Comparison of ENCODE assay signal across 15 cellular contexts in the genomic region with DNA sequence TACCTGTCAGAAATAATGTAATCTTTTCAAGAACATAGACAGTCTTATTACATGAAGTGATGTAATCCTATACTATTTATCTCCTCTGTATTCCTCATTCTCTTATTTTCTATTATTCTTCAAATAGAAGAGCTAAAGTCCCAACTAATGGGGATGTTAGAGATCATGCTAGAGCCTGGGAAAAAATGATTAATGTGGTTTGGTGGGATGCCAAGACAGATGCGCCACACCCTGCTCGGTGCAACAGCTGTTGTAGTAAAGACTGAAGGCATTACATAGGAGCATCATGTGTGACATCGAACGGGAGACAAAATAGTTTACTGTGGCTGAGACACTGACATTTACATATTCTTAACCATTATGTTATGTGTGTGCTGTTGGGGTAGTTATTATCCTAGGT.
A peak's percentile ranks its signal among the peaks of the same experiment; 100 is the strongest.
DNase-seq lines count a peak whose midpoint lies in the region; ATAC-seq and TF ChIP-seq lines count a peak whose summit lies in the region.
"Had no signal": no experiment of that assay in that cellular context is flagged by ENCODE, and none has a peak within 500 bp of the region (broad histone marks: within the 10 kb centered on the region; RNA-seq: fewer than 3 reads in every experiment).

No MANE protein-coding gene starts in this region.

- H3K9me3 ChIP-seq in SJCRH30 (replicated peaks) (no peaks in the 10 kb centered on the region), upper lobe of left lung (no peaks in the 10 kb centered on the region)
- H3K9me3 ChIP-seq: heart right ventricle had no signal

- H3K27ac ChIP-seq in SJCRH30: peak overlapping the region; percentile 58
- no peak overlapping the region for H3K27ac ChIP-seq in upper lobe of left lung
- H3K27ac ChIP-seq: heart right ventricle had no signal

- H3K4me3 ChIP-seq in SJCRH30 (no peak overlapping the region), fibroblast of the aortic adventitia (ENCODE audit: low read depth, low read length) (no peak overlapping the region), upper lobe of left lung (no peak overlapping the region)
- H3K4me3 ChIP-seq: heart right ventricle had no signal

- ATAC-seq in upper lobe of left lung (ENCODE audit: low FRiP score in 2 of 2) (no peak), HG03354 (IDR thresholded peaks at IDR 0.05; ENCODE audit: poor library complexity, severe bottlenecking, unreplicated experiment) (no peak), HG03521 (IDR thresholded peaks at IDR 0.05; ENCODE audit: unreplicated experiment) (no peak)
- ATAC-seq: T-cell had no signal

- TF ChIP-seq CTCF in fibroblast of the aortic adventitia (IDR thresholded peaks at IDR 0.05; ENCODE audit: insufficient read depth, low read length): no peak
- TF ChIP-seq CTCF in upper lobe of left lung (IDR thresholded peaks at IDR 0.05): no peak

- H3K4me1 ChIP-seq in SJCRH30 (peaks cover 33% of the 10 kb centered on the region), upper lobe of left lung (no peaks in the 10 kb centered on the region)

- no peak for TF ChIP-seq POLR2A in upper lobe of left lung (IDR thresholded peaks at IDR 0.05)

- peak; percentile 39 for DNase-seq in COR-L47 (lab: John Stamatoyannopoulos, UW)
- DNase-seq in LHCN-M2 (ENCODE audit: low read depth): peak; percentile 91
- DNase-seq in SJCRH30: peak; percentile 85 to 95
- DNase-seq in fibroblast of the aortic adventitia (ENCODE audit: low read depth): peak; percentile 24
- DNase-seq in upper lobe of left lung: no peak
- DNase-seq in DMS153 treated with DMSO at 0.1 percent for 48 hours (lab: John Stamatoyannopoulos, UW; ENCODE audit: unreplicated experiment): no peak
- DNase-seq: activated naive CD4-positive, alpha-beta T cell; DMS53; H9; heart right ventricle; kidney; stimulated activated CD4-positive, alpha-beta T cell treated with anti-CD3 and anti-CD28 coated beads, Interleukin-12 subunit alpha, Interleukin-12 subunit beta, amount 100 ng/mL, for 4 hours; T-cell had no signal

- H3K27me3 ChIP-seq in SJCRH30 (no peaks in the 10 kb centered on the region), upper lobe of left lung (no peaks in the 10 kb centered on the region)
- H3K27me3 ChIP-seq: heart right ventricle had no signal

- H3K36me3 ChIP-seq in SJCRH30 (no peaks in the 10 kb centered on the region), upper lobe of left lung (no peaks in the 10 kb centered on the region)
- H3K36me3 ChIP-seq: heart right ventricle had no signal

- TF ChIP-seq EP300 in upper lobe of left lung (IDR thresholded peaks at IDR 0.05): no peak

- 36 to 69% methylated on average over 4 of the region's 4 CpGs for WGBS in upper lobe of left lung, 2 donors

Comparison
In these comparisons a context has a peak if more than half of its experiments do, and no peak if none do; other contexts are left out.
1. DNase-seq: peak in COR-L47 (single experiment), LHCN-M2 (single experiment), SJCRH30 (2 of 2) and fibroblast of the aortic adventitia (single experiment); none in upper lobe of left lung (0 of 2) and DMS153 treated with DMSO at 0.1 percent for 48 hours (single experiment).